8 cellular contexts compared by ENCODE assay signal in the genomic region with DNA sequence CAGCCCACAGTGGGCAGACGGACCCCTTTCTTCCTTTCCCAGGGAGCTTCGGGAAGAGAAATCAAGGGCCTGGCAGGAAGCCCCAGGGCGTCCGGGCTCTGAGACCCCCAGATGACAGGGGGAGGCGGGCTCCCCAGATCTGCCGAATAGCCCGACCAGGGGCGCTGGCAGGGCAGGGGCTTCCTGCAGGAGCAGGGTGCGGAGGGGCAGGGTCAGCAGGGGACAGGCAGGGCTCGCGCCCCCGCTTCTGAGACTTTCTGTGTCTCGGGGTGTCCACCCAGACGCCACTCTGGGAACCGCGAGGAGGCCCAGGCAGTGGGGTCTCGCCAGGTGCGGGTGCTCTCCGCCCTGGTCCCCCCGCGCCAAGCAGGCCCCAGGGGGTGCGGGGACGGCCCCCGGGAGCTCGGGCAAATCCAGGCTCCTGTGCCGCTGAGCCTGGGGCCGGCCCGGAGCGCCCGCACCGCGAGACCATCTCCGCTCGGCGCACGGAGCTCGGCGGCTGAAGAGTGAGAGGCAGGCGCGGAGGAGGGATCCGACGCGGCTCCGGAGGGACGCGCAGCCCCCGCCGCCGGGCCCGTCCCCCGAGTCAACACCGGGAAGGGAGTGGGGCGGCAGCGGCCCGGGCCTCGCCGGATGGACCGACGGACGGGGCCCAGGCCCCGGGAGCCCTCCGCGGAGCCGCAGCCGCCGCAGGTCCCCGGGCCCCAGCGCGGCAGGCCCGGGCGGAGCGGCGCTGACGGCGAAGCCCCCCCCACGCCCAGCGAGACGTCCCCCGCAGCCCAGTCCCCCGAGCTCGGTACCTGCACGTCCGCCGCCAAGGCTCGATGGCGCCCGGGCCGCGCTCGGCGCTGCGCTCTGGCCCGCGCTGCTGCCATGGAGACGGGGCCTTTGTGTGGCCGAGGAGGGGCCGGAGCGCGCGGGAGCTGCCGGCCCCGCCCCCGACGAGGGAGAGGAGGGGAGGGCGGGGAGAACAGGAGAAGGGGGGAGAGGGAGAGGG. TPM values are rescaled to one million over a fixed set of nuclear protein-coding genes. Genes with fewer than 3 reads are reported as not detected.
DNase-seq lines count a peak whose midpoint lies in the region; ATAC-seq and TF ChIP-seq lines count a peak whose summit lies in the region.

A gene with protein sequence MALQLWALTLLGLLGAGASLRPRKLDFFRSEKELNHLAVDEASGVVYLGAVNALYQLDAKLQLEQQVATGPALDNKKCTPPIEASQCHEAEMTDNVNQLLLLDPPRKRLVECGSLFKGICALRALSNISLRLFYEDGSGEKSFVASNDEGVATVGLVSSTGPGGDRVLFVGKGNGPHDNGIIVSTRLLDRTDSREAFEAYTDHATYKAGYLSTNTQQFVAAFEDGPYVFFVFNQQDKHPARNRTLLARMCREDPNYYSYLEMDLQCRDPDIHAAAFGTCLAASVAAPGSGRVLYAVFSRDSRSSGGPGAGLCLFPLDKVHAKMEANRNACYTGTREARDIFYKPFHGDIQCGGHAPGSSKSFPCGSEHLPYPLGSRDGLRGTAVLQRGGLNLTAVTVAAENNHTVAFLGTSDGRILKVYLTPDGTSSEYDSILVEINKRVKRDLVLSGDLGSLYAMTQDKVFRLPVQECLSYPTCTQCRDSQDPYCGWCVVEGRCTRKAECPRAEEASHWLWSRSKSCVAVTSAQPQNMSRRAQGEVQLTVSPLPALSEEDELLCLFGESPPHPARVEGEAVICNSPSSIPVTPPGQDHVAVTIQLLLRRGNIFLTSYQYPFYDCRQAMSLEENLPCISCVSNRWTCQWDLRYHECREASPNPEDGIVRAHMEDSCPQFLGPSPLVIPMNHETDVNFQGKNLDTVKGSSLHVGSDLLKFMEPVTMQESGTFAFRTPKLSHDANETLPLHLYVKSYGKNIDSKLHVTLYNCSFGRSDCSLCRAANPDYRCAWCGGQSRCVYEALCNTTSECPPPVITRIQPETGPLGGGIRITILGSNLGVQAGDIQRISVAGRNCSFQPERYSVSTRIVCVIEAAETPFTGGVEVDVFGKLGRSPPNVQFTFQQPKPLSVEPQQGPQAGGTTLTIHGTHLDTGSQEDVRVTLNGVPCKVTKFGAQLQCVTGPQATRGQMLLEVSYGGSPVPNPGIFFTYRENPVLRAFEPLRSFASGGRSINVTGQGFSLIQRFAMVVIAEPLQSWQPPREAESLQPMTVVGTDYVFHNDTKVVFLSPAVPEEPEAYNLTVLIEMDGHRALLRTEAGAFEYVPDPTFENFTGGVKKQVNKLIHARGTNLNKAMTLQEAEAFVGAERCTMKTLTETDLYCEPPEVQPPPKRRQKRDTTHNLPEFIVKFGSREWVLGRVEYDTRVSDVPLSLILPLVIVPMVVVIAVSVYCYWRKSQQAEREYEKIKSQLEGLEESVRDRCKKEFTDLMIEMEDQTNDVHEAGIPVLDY (N-terminal part only) (minus strand): TSS at position 894 of the 997 bp plus-strand sequence. CDS start 17,062 bp downstream, outside the sequence.

- H3K27me3 ChIP-seq in H9 (ENCODE audit: insufficient read depth, low read length) (no peaks in the 10 kb centered on the region), tibial nerve (no peaks in the 10 kb centered on the region)

- H2BK15ac ChIP-seq in H9 (ENCODE audit: low read depth, low read length) = no peak within 1 kb of the TSS; the same call in 1 of the 2 replicates

- no peak within 1 kb of the TSS for H2BK5ac ChIP-seq in H9 (ENCODE audit: insufficient read length, low read length)

- H3K27ac Mint-ChIP-seq in Calu3 (ENCODE audit: unreplicated experiment) = peak within 1 kb of the TSS; percentile 84
- no peak within 1 kb of the TSS for H3K27ac Mint-ChIP-seq in H9
- H3K27ac Mint-ChIP-seq in activated B cell treated with CpG ODN at 0.5 μM for 24 hours = no peak within 1 kb of the TSS

- H3K36me3 Mint-ChIP-seq in Calu3 (ENCODE audit: insufficient read depth, unreplicated experiment) (peaks cover 70% of the 10 kb centered on the region), H9 (ENCODE audit: insufficient read depth in 1 of 3, low read depth in 3 of 3) (no peaks in the 10 kb centered on the region; a peak in 1 of 7 replicates), activated B cell treated with CpG ODN at 0.5 μM for 24 hours (ENCODE audit: low read depth) (no peaks in the 10 kb centered on the region)

- no peak within 1 kb of the TSS for H4K8ac ChIP-seq in H9 (replicated peaks; ENCODE audit: insufficient read length, low read depth, low read length)

- H3K4me1 Mint-ChIP-seq in Calu3 (ENCODE audit: low read depth, unreplicated experiment) (peaks cover 39% of the 10 kb centered on the region), H9 (peaks cover 20 to 28% of the 10 kb centered on the region in 2 experiments), activated B cell treated with CpG ODN at 0.5 μM for 24 hours (peaks cover 52% of the 10 kb centered on the region)

- H3K79me1 ChIP-seq in H9 (ENCODE audit: insufficient read depth, low read depth, low read length, poor library complexity, severe bottlenecking) = no peaks in the 10 kb centered on the region

- no peak within 1 kb of the TSS for H2BK20ac ChIP-seq in H9 (ENCODE audit: low read depth, low read length, poor library complexity, severe bottlenecking)

- H3K56ac ChIP-seq in H9 (ENCODE audit: insufficient read length, low read depth, low read length) = no peak within 1 kb of the TSS

- intact Hi-C loops in Calu3 (cut with micrococcal nuclease; ENCODE audit: unreplicated experiment) (no loop called here), activated B cell treated with CpG ODN at 0.5 μM for 24 hours (cut with micrococcal nuclease) (no loop called here)

- POLR2A ChIA-PET in activated B cell treated with CpG ODN at 0.5 μM for 24 hours (lab: Charles Lee) = interaction anchor here (0.6 to 4.9 kb wide), 13 partner anchors 8 to 382 kb away, joined by 3 to 74 read pairs (median 5); a partner anchor contains a TSS

- H3K36me3 ChIP-seq in tibial nerve = peaks cover 0 to 12% (median 0%) of the 10 kb centered on the region in 3 donors

- H3K4me1 ChIP-seq in H9 (ENCODE audit: insufficient read depth, low read length) (no peaks in the 10 kb centered on the region; the same call in 1 of the 2 replicates), tibial nerve (peaks cover 8 to 66% (median 60%) of the 10 kb centered on the region in 4 donors)

- no peak within 1 kb of the TSS for H4K5ac ChIP-seq in H9 (ENCODE audit: insufficient read length, low read depth, low read length)

- H3K9me3 Mint-ChIP-seq in Calu3 (ENCODE audit: low read depth, unreplicated experiment) (no peaks in the 10 kb centered on the region), H9 (no peaks in the 10 kb centered on the region), activated B cell treated with CpG ODN at 0.5 μM for 24 hours (no peaks in the 10 kb centered on the region)

- peak in 1 of 2 donors; percentile 66 for TF ChIP-seq POLR2A in tibial nerve (IDR thresholded peaks at IDR 0.05)

- H3K27me3 Mint-ChIP-seq in Calu3 (ENCODE audit: unreplicated experiment) = no peaks in the 10 kb centered on the region
- H3K27me3 Mint-ChIP-seq in H9 (ENCODE audit: low read depth) = peaks cover 4% of the 10 kb centered on the region
- no peaks in the 10 kb centered on the region for H3K27me3 Mint-ChIP-seq in activated B cell treated with CpG ODN at 0.5 μM for 24 hours

- H4K91ac ChIP-seq in H9 (ENCODE audit: insufficient read length, low read depth, low read length) = no peak within 1 kb of the TSS

- H3K79me2 ChIP-seq in H9 (ENCODE audit: insufficient read depth, low read length) = no peaks in the 10 kb centered on the region

- peak within 1 kb of the TSS; percentile 67 for H3K4me3 Mint-ChIP-seq in Calu3 (ENCODE audit: low read depth, unreplicated experiment)
- H3K4me3 Mint-ChIP-seq in H9 = peak within 1 kb of the TSS; percentile 69 to 83
- peak within 1 kb of the TSS; percentile 38 for H3K4me3 Mint-ChIP-seq in activated B cell treated with CpG ODN at 0.5 μM for 24 hours

- ATAC-seq in activated B cell treated with CpG ODN at 0.5 μM for 24 hours (ENCODE audit: low read depth) (peak; percentile 45), esophagus mucosa (peak; percentile 9), HG03460 (IDR thresholded peaks at IDR 0.05; ENCODE audit: unreplicated experiment) (no peak)

- peak within 1 kb of the TSS; percentile 62 to 95 (median 82) for H3K4me3 ChIP-seq in tibial nerve

- H3K23me2 ChIP-seq in H9 (ENCODE audit: insufficient read length, low read depth, low read length, poor library complexity, severe bottlenecking) = peaks cover 5% of the 10 kb centered on the region

- no peaks in the 10 kb centered on the region for H3K9me3 ChIP-seq in H9 (ENCODE audit: control insufficient read depth, low read depth, low read length)
- H3K9me3 ChIP-seq in tibial nerve = no peaks in the 10 kb centered on the region

- no peak within 1 kb of the TSS for H3K9ac ChIP-seq in H9 (ENCODE audit: extremely low read depth, insufficient read length, low read length)

- H3T11ph ChIP-seq in H9 (ENCODE audit: low read length) = no peak within 1 kb of the TSS

- H3K14ac ChIP-seq in H9 (ENCODE audit: insufficient read depth, low read length) = no peak within 1 kb of the TSS; the same call in 1 of the 2 replicates

- H3K4ac ChIP-seq in H9 (ENCODE audit: low read depth, low read length) = no peak within 1 kb of the TSS

- H2AFZ ChIP-seq in H9 (ENCODE audit: low read length) = no peak within 1 kb of the TSS

- no peak within 1 kb of the TSS for H3K23ac ChIP-seq in H9 (ENCODE audit: insufficient read length, low read depth, low read length)

- WGBS in H9 (ENCODE audit: extremely low coverage, insufficient read length, low lambda C conversion rate) = no CpG with 5 or more reads among the region's 105 CpGs
- WGBS in tibial nerve, 2 donors = 0 to 1% methylated on average over 1 to 29 of the region's 105 CpGs

- H3K18ac ChIP-seq in H9 (ENCODE audit: insufficient read length, low read depth, low read length) = no peak within 1 kb of the TSS

- peak within 1 kb of the TSS; percentile 4 for H3K4me2 ChIP-seq in H9 (ENCODE audit: insufficient read depth, insufficient read length, low read length)

- H4K20me1 ChIP-seq in H9 (ENCODE audit: control insufficient read depth, insufficient read depth, insufficient read length) = no peaks in the 10 kb centered on the region

- TF ChIP-seq CTCF in Calu3 (IDR thresholded peaks at IDR 0.05; ENCODE audit: unreplicated experiment) (no peak), H9 (conservative IDR thresholded peaks at IDR 0.05) (no peak), activated B cell treated with CpG ODN at 0.5 μM for 24 hours (IDR thresholded peaks at IDR 0.05) (no peak), tibial nerve (IDR thresholded peaks at IDR 0.05) (no peak)

- CTCF ChIA-PET in Calu3 (lab: Charles Lee) = interaction anchor here (0.6 to 1.7 kb wide), 11 partner anchors 12 to 1645 kb away, joined by 3 to 18 read pairs (median 4); no protein-coding TSS in a partner anchor
- CTCF ChIA-PET in activated B cell treated with CpG ODN at 0.5 μM for 24 hours (lab: Charles Lee) = interaction anchor here (1.5 to 1.8 kb wide), 2 partner anchors 13 to 19 kb away, joined by 3 to 5 read pairs; a partner anchor contains a TSS

- BruUV-seq in Calu3 (replicated peaks; lab: Mats Ljungman, UMichigan) = no TSS peak

- H2BK12ac ChIP-seq in H9 (ENCODE audit: insufficient read length, low read depth, low read length) = no peak within 1 kb of the TSS

- DNase-seq in Calu3 (peak; percentile 86), H9 (peak; percentile 65), NCI-H226 (peak; percentile 61), activated B cell treated with CpG ODN at 0.5 μM for 24 hours (no peak), midbrain (lab: John Stamatoyannopoulos, UW) (peak; percentile 87), tibial nerve (ENCODE audit: low spot score in 2 of 2) (peak; percentile 60 to 64)

- peak in 1 of 2 donors; percentile 57 for TF ChIP-seq EP300 in tibial nerve (IDR thresholded peaks at IDR 0.05)

- H3K27ac ChIP-seq in H9 (ENCODE audit: insufficient read length, low read depth, low read length) (no peak within 1 kb of the TSS), tibial nerve (peak within 1 kb of the TSS; percentile 86 to 97 (median 89))

- H2BK120ac ChIP-seq in H9 (ENCODE audit: low read depth, low read length, poor library complexity, severe bottlenecking) = no peak within 1 kb of the TSS

- H2AK5ac ChIP-seq in H9 (ENCODE audit: insufficient read length, low read length) = no peak within 1 kb of the TSS

RNA-seq across cellular contexts. Expression of the gene that starts here (rescaled TPM):
- 298 and 337 TPM in 2 replicates for total RNA-seq in Calu3 (2022)
- total RNA-seq in H9 (2021) = 84.4 and 87.6 TPM in 2 replicates
- total RNA-seq in activated B cell treated with CpG ODN at 0.5 μM for 24 hours = 18.6 and 20.6 TPM in 2 replicates
- 148 TPM for total RNA-seq in esophagus mucosa
- 100 to 1,000 TPM; 135 to 193 (median 165) TPM for total RNA-seq in tibial nerve
